25 cellular contexts compared by ENCODE assay signal in genomic region chr15:74442063-74442462, GRCh38. TPM values are rescaled to one million over a fixed set of nuclear protein-coding genes. Genes with fewer than 3 reads are reported as not detected.
DNase-seq lines count a peak whose midpoint lies in the region; ATAC-seq and TF ChIP-seq lines count a peak whose summit lies in the region.
"Had no signal": no experiment of that assay in that cellular context is flagged by ENCODE, and none has a peak within 500 bp of the region (broad histone marks: within the 10 kb centered on the region; RNA-seq: fewer than 3 reads in every experiment).

No MANE protein-coding gene starts in this region.

- no peaks in the 10 kb centered on the region for H3K9me3 ChIP-seq in CD4-positive, CD25-positive, alpha-beta regulatory T cell (ENCODE audit: control insufficient read depth in 2 of 2, low read length in 2 of 2)
- H3K9me3 ChIP-seq in SJCRH30 (replicated peaks) (no peaks in the 10 kb centered on the region), skeletal muscle tissue (ENCODE audit: control insufficient read depth in 3 of 3, low read length in 3 of 3) (no peaks in the 10 kb centered on the region)
- H3K9me3 ChIP-seq: SK-N-SH, thyroid gland had no signal

- TF ChIP-seq CTCF in endothelial cell (IDR thresholded peaks at IDR 0.05; ENCODE audit: unreplicated experiment) (no peak), GM13977 (IDR thresholded peaks at IDR 0.05; ENCODE audit: extremely low read depth, insufficient read depth, missing control alignments) (no peak)

- no peak for ATAC-seq in CD4-positive, CD25-positive, alpha-beta regulatory T cell (ENCODE audit: low read depth in 2 of 2)
- ATAC-seq: esophagus mucosa, foreskin keratinocyte had no signal

- H3K4me3 Mint-ChIP-seq in CD4-positive, CD25-positive, alpha-beta regulatory T cell, result no peak overlapping the region
- H3K4me3 Mint-ChIP-seq in endothelial cell (ENCODE audit: unreplicated experiment), result peak overlapping the region; percentile 40
- H3K4me3 Mint-ChIP-seq: activated CD4-positive, alpha-beta T cell treated with anti-CD3 and anti-CD28 coated beads, Interleukin-2, amount 10 ng/mL, durations not matched to agents 24 days and 14 days; CD14-positive monocyte; T-helper 2 cell treated with Interferon-gamma antibody and Interleukin-4, amounts not matched to agents 5 μg/mL and 100 μg/mL, for 36 hours had no signal

- H3K4me3 ChIP-seq in CD4-positive, CD25-positive, alpha-beta regulatory T cell (ENCODE audit: low read depth, low read length), result no peak overlapping the region
- H3K4me3 ChIP-seq in SJCRH30 (no peak overlapping the region), skeletal muscle tissue (ENCODE audit: low read length in 3 of 3) (no peak overlapping the region)
- H3K4me3 ChIP-seq: hepatocyte, smooth muscle cell, thyroid gland had no signal

- peaks cover 24% of the 10 kb centered on the region for H3K36me3 ChIP-seq in CD4-positive, CD25-positive, alpha-beta regulatory T cell (ENCODE audit: control insufficient read depth, insufficient read depth, low read length)
- H3K36me3 ChIP-seq in SJCRH30, result peaks cover 9% of the 10 kb centered on the region
- H3K36me3 ChIP-seq in skeletal muscle tissue (ENCODE audit: control insufficient read depth in 3 of 3, insufficient read depth in 3 of 3, low read length in 3 of 3), result peaks cover 19 to 25% (median 25%) of the 10 kb centered on the region in 3 donors

- no peaks in the 10 kb centered on the region for H3K27me3 Mint-ChIP-seq in CD4-positive, CD25-positive, alpha-beta regulatory T cell
- H3K27me3 Mint-ChIP-seq in endothelial cell (ENCODE audit: unreplicated experiment), result peaks cover 7% of the 10 kb centered on the region
- H3K27me3 Mint-ChIP-seq: activated CD4-positive, alpha-beta T cell treated with anti-CD3 and anti-CD28 coated beads, Interleukin-2, amount 10 ng/mL, durations not matched to agents 24 days and 14 days had no signal

- in situ Hi-C loops in GM13977 (cut with MboI; ENCODE audit: low pct_unique_long_range_greater_than_20kb, low sequenced_read_pairs, unreplicated experiment), result loop anchor here (5.0 kb wide), 1 partner anchor 65 kb away; no protein-coding TSS in a partner anchor

- DNase-seq in CD4-positive, CD25-positive, alpha-beta regulatory T cell, result no peak
- DNase-seq in SJCRH30 (no peak), endothelial cell (ENCODE audit: low spot score) (no peak), D341Med (ENCODE audit: low spot score) (no peak), GM13977 (ENCODE audit: low spot score) (no peak), NCI-H128 (lab: John Stamatoyannopoulos, UW; ENCODE audit: unreplicated experiment) (no peak), NCI-H1930 (lab: John Stamatoyannopoulos, UW) (no peak)
- DNase-seq: activated CD4-positive, alpha-beta T cell treated with anti-CD3 and anti-CD28 coated beads, Interleukin-2, amount 10 ng/mL, durations not matched to agents 24 days and 14 days; effector CD8-positive, alpha-beta T cell; foreskin keratinocyte; NCI-H187 treated with DMSO at 0.1 percent for 48 hours; NCI-H2227 treated with DMSO at 0.1 percent for 48 hours; NCI-H748 treated with DMSO at 0.1 percent for 48 hours; occipital lobe; retina; SK-N-SH; thyroid gland had no signal

- no peaks in the 10 kb centered on the region for H3K4me1 ChIP-seq in CD4-positive, CD25-positive, alpha-beta regulatory T cell (ENCODE audit: control insufficient read depth, insufficient read depth, low read length, poor library complexity, severe bottlenecking)
- H3K4me1 ChIP-seq in SJCRH30 (peaks cover 25% of the 10 kb centered on the region), skeletal muscle tissue (ENCODE audit: control insufficient read depth in 3 of 3, insufficient read depth in 3 of 3, low read length in 3 of 3) (peaks cover 3 to 29% (median 23%) of the 10 kb centered on the region in 3 donors)
- H3K4me1 ChIP-seq: foreskin keratinocyte had no signal

- H3K27ac ChIP-seq in CD4-positive, CD25-positive, alpha-beta regulatory T cell (ENCODE audit: insufficient read depth, low read length, poor library complexity, severe bottlenecking), result no peak overlapping the region
- H3K27ac ChIP-seq in SJCRH30 (peak overlapping the region; percentile 68), skeletal muscle tissue (ENCODE audit: low read depth, low read length) (peak overlapping the region; percentile 63)
- H3K27ac ChIP-seq: foreskin keratinocyte, RWPE1, thyroid gland had no signal

- H3K27me3 ChIP-seq in CD4-positive, CD25-positive, alpha-beta regulatory T cell (ENCODE audit: control insufficient read depth, insufficient read depth, low read length), result no peaks in the 10 kb centered on the region
- H3K27me3 ChIP-seq in SJCRH30 (no peaks in the 10 kb centered on the region), skeletal muscle tissue (ENCODE audit: control insufficient read depth in 3 of 3, insufficient read depth in 3 of 3, low read length in 3 of 3) (no peaks in the 10 kb centered on the region)
- H3K27me3 ChIP-seq: foreskin keratinocyte, hepatocyte, thyroid gland had no signal

- H3K36me3 Mint-ChIP-seq in CD4-positive, CD25-positive, alpha-beta regulatory T cell, result peaks cover 25% of the 10 kb centered on the region
- peaks cover 17% of the 10 kb centered on the region for H3K36me3 Mint-ChIP-seq in endothelial cell (ENCODE audit: low read depth, unreplicated experiment)

- H3K9me3 Mint-ChIP-seq in CD4-positive, CD25-positive, alpha-beta regulatory T cell, result no peaks in the 10 kb centered on the region
- no peaks in the 10 kb centered on the region for H3K9me3 Mint-ChIP-seq in endothelial cell (ENCODE audit: unreplicated experiment)
- H3K9me3 Mint-ChIP-seq: activated CD4-positive, alpha-beta T cell treated with anti-CD3 and anti-CD28 coated beads, Interleukin-2, amount 10 ng/mL, durations not matched to agents 24 days and 14 days; activated T-helper 2 cell treated with anti-CD3 and anti-CD28 coated beads, Interferon-gamma antibody, Interleukin-2, Interleukin-4, amounts not matched to agents 10 μg/mL and 5 μg/mL and 100 μg/mL, durations not matched to agents 14 hours and 24 hours and 36 hours; CD14-positive monocyte; T-helper 2 cell treated with Interferon-gamma antibody and Interleukin-4, amounts not matched to agents 5 μg/mL and 100 μg/mL, for 36 hours had no signal

- H3K27ac Mint-ChIP-seq in CD4-positive, CD25-positive, alpha-beta regulatory T cell, result peak overlapping the region in 2 of 3 donors; percentile 9 to 84
- H3K27ac Mint-ChIP-seq in endothelial cell (ENCODE audit: unreplicated experiment), result no peak overlapping the region
- H3K27ac Mint-ChIP-seq: activated CD4-positive, alpha-beta T cell treated with anti-CD3 and anti-CD28 coated beads, Interleukin-2, amount 10 ng/mL, durations not matched to agents 24 days and 14 days; activated T-helper 2 cell treated with anti-CD3 and anti-CD28 coated beads, Interferon-gamma antibody, Interleukin-2, Interleukin-4, amounts not matched to agents 10 μg/mL and 5 μg/mL and 100 μg/mL, durations not matched to agents 14 hours and 24 hours and 36 hours; CD14-positive monocyte; T-helper 2 cell treated with Interferon-gamma antibody and Interleukin-4, amounts not matched to agents 5 μg/mL and 100 μg/mL, for 36 hours had no signal

- H3K4me1 Mint-ChIP-seq in CD4-positive, CD25-positive, alpha-beta regulatory T cell, result peaks cover 0 to 7% (median 4%) of the 10 kb centered on the region in 4 donors
- peaks cover 45% of the 10 kb centered on the region for H3K4me1 Mint-ChIP-seq in endothelial cell (ENCODE audit: unreplicated experiment)
- H3K4me1 Mint-ChIP-seq: CD14-positive monocyte had no signal

- H3K9ac ChIP-seq in skeletal muscle tissue (ENCODE audit: low read depth in 1 of 3, low read length in 3 of 3), result peak overlapping the region in 1 of 3 donors; percentile 16
- H3K9ac ChIP-seq: SK-N-SH had no signal

RNA-seq across cellular contexts. Expression of gene SEMA7A, which starts 8.3 kb away (rescaled TPM):
- total RNA-seq in CD4-positive, CD25-positive, alpha-beta regulatory T cell, result 5.0 TPM
- under 1 TPM in 3 of 4 donors, not detected in 1; 0.09 to 0.39 (median 0.11) TPM for polyA plus RNA-seq in CD4-positive, CD25-positive, alpha-beta regulatory T cell
- total RNA-seq in SJCRH30 (2014; rRNA removed; shearing (Covaris generic)), result 2.6 and 2.8 TPM in 2 replicates
- total RNA-seq in endothelial cell (ENCODE audit: unreplicated experiment) (41.4 TPM), skeletal muscle tissue (5.2 TPM)

RNA-seq across cellular contexts. Expression of gene UBL7, which starts 18.9 kb away (rescaled TPM):
- total RNA-seq in CD4-positive, CD25-positive, alpha-beta regulatory T cell, result 30.9 TPM
- 100 to 1,000 TPM; 123 to 177 (median 144) TPM for polyA plus RNA-seq in CD4-positive, CD25-positive, alpha-beta regulatory T cell
- 71.9 and 77.1 TPM in 2 replicates for total RNA-seq in SJCRH30 (2014; rRNA removed; shearing (Covaris generic))
- total RNA-seq in endothelial cell (ENCODE audit: unreplicated experiment), result 79.9 TPM
- 23.0 TPM for total RNA-seq in skeletal muscle tissue
